17 cellular contexts compared by ENCODE assay signal in genomic region chr3:162390891-162391290, GRCh38.
A peak's percentile ranks its signal among the peaks of the same experiment; 100 is the strongest.
DNase-seq lines count a peak whose midpoint lies in the region; ATAC-seq, FAIRE-seq and TF ChIP-seq lines count a peak whose summit lies in the region.
"Had no signal": no experiment of that assay in that cellular context is flagged by ENCODE, and none has a peak within 500 bp of the region (broad histone marks: within the 10 kb centered on the region; RNA-seq: fewer than 3 reads in every experiment).

No MANE protein-coding gene starts in this region.

- peak; percentile 30 to 53 for DNase-seq in A549 (ENCODE audit: low read depth in 1 of 2, low spot score in 1 of 2)
- DNase-seq in HFFc6 = peak; percentile 85
- peak; percentile 35 for DNase-seq in amniotic stem cell (lab: John Stamatoyannopoulos, UW)
- peak; percentile 25 for DNase-seq in hepatic stellate cell (ENCODE audit: low spot score)
- no peak for DNase-seq in stimulated activated CD4-positive, alpha-beta T cell treated with anti-CD3 and anti-CD28 coated beads, Interleukin-4, amount 100 ng/mL, for 1 hour
- DNase-seq in retina = no peak
- no peak for DNase-seq in CD8-positive, alpha-beta memory T cell
- DNase-seq in UCSD-AML1 (lab: John Stamatoyannopoulos, UW; ENCODE audit: unreplicated experiment) = no peak
- DNase-seq: activated CD4-positive, alpha-beta T cell treated with anti-CD3 and anti-CD28 coated beads, Interleukin-2, amount 10 ng/mL, durations not matched to agents 7 days and 5 days; activated effector memory CD4-positive, alpha-beta T cell treated with Interleukin-2 at 50 U/mL for 16 hours; central memory CD4-positive, alpha-beta T cell; glutamatergic neuron; KG1; nephron progenitor cell; transverse colon had no signal

- CTCF ChIA-PET in A549 (lab: Yijun Ruan, JAX) = interaction anchor here (0.6 kb wide), 1 partner anchor 32 kb away, joined by 3 read pairs; no protein-coding TSS in a partner anchor
- CTCF ChIA-PET in CD8-positive, alpha-beta memory T cell (lab: Charles Lee) = no interaction called here

- H3K4me3 ChIP-seq in A549 = no peak overlapping the region
- H3K4me3 ChIP-seq in CD8-positive, alpha-beta memory T cell (ENCODE audit: low read length) = no peak overlapping the region
- H3K4me3 ChIP-seq: transverse colon had no signal

- TF ChIP-seq CTCF in A549 (IDR thresholded peaks at IDR 0.05) (no peak), HFFc6 (IDR thresholded peaks at IDR 0.05) (no peak)

- TF ChIP-seq EP300 in A549 (IDR thresholded peaks at IDR 0.05) = no peak

- TF ChIP-seq POLR2A in A549 (IDR thresholded peaks at IDR 0.05; ENCODE audit: low read length) = no peak

- TF ChIP-seq RAD21 in A549 (conservative IDR thresholded peaks at IDR 0.05 in 1 of 2, IDR thresholded peaks at IDR 0.05 in 1 of 2) = no peak

- H3K4me3 Mint-ChIP-seq in HFFc6 = peak overlapping the region; percentile 86
- no peak overlapping the region for H3K4me3 Mint-ChIP-seq in CD8-positive, alpha-beta memory T cell
- H3K4me3 Mint-ChIP-seq: activated CD4-positive, alpha-beta T cell treated with anti-CD3 and anti-CD28 coated beads, Interleukin-2, amount 10 ng/mL, durations not matched to agents 7 days and 5 days; nephron progenitor cell; T-helper 1 cell treated with Interleukin-12 subunit alpha and Interleukin-12 subunit beta and Interleukin-4 antibody, amounts not matched to agents 30 μg/mL and 1 μg/mL, for 36 hours had no signal

- H3K36me3 ChIP-seq in CD8-positive, alpha-beta memory T cell (ENCODE audit: insufficient read depth, low read length) = no peaks in the 10 kb centered on the region
- H3K36me3 ChIP-seq: transverse colon had no signal

- POLR2A ChIA-PET in A549 (lab: Yijun Ruan, JAX) = no interaction called here
- POLR2A ChIA-PET in CD8-positive, alpha-beta memory T cell (lab: Charles Lee) = no interaction called here

- no peaks in the 10 kb centered on the region for H3K9me3 Mint-ChIP-seq in HFFc6
- H3K9me3 Mint-ChIP-seq in CD8-positive, alpha-beta memory T cell = peaks cover 0 to 10% (median 5%) of the 10 kb centered on the region in 5 donors
- H3K9me3 Mint-ChIP-seq: activated CD4-positive, alpha-beta T cell treated with anti-CD3 and anti-CD28 coated beads, Interleukin-2, amount 10 ng/mL, durations not matched to agents 7 days and 5 days; T-helper 1 cell treated with Interleukin-12 subunit alpha and Interleukin-12 subunit beta and Interleukin-4 antibody, amounts not matched to agents 30 μg/mL and 1 μg/mL, for 36 hours had no signal

- H3K36me3 Mint-ChIP-seq in HFFc6 (ENCODE audit: low read depth) = peaks cover 10% of the 10 kb centered on the region
- no peaks in the 10 kb centered on the region for H3K36me3 Mint-ChIP-seq in CD8-positive, alpha-beta memory T cell

- peaks cover 35% of the 10 kb centered on the region for H3K4me1 Mint-ChIP-seq in HFFc6 (ENCODE audit: low read depth)
- no peaks in the 10 kb centered on the region for H3K4me1 Mint-ChIP-seq in CD8-positive, alpha-beta memory T cell
- H3K4me1 Mint-ChIP-seq: activated CD4-positive, alpha-beta T cell treated with anti-CD3 and anti-CD28 coated beads, Interleukin-2, amount 10 ng/mL, durations not matched to agents 7 days and 5 days; nephron progenitor cell had no signal

- no peaks in the 10 kb centered on the region for H3K9me3 ChIP-seq in A549
- H3K9me3 ChIP-seq in CD8-positive, alpha-beta memory T cell (ENCODE audit: low read length) = no peaks in the 10 kb centered on the region
- H3K9me3 ChIP-seq: transverse colon had no signal

- H3K4me2 ChIP-seq in A549 = peak overlapping the region; percentile 76

- 13% methylated on average over 3 of the region's 3 CpGs for WGBS in A549 (ENCODE audit: missing lambda C conversion rate)

- H3K4me1 ChIP-seq in A549 = peaks cover 24% of the 10 kb centered on the region
- no peaks in the 10 kb centered on the region for H3K4me1 ChIP-seq in CD8-positive, alpha-beta memory T cell (ENCODE audit: insufficient read depth, low read length)
- H3K4me1 ChIP-seq: transverse colon had no signal

- FAIRE-seq in A549 (lab: Jason Lieb, UNC) = peak; percentile 93

- no peaks in the 10 kb centered on the region for H3K27me3 ChIP-seq in CD8-positive, alpha-beta memory T cell (ENCODE audit: insufficient read depth, low read length, poor library complexity, severe bottlenecking)
- H3K27me3 ChIP-seq: transverse colon had no signal

- peak overlapping the region; percentile 38 to 59; a peak in 4 of 6 replicates for H3K27ac ChIP-seq in A549
- H3K27ac ChIP-seq in CD8-positive, alpha-beta memory T cell (ENCODE audit: low read depth, low read length) = no peak overlapping the region
- H3K27ac ChIP-seq: transverse colon had no signal

- peak; percentile 83 to 92 for ATAC-seq in A549
- ATAC-seq: left lobe of liver had no signal

- no peaks in the 10 kb centered on the region for H3K27me3 Mint-ChIP-seq in HFFc6 (ENCODE audit: insufficient read depth)
- H3K27me3 Mint-ChIP-seq in CD8-positive, alpha-beta memory T cell = no peaks in the 10 kb centered on the region
- H3K27me3 Mint-ChIP-seq: activated CD4-positive, alpha-beta T cell treated with anti-CD3 and anti-CD28 coated beads, Interleukin-2, amount 10 ng/mL, durations not matched to agents 7 days and 5 days had no signal

- peak overlapping the region; percentile 96 for H3K27ac Mint-ChIP-seq in HFFc6
- H3K27ac Mint-ChIP-seq in CD8-positive, alpha-beta memory T cell = no peak overlapping the region
- H3K27ac Mint-ChIP-seq: activated CD4-positive, alpha-beta T cell treated with anti-CD3 and anti-CD28 coated beads, Interleukin-2, amount 10 ng/mL, durations not matched to agents 7 days and 5 days; nephron progenitor cell; T-helper 1 cell treated with Interleukin-12 subunit alpha and Interleukin-12 subunit beta and Interleukin-4 antibody, amounts not matched to agents 30 μg/mL and 1 μg/mL, for 36 hours had no signal

TF ChIP-seq in A549, 52 proteins besides CTCF, POLR2A, EP300 and RAD21:
- no peak for TF ChIP-seq PHF8 (IDR thresholded peaks at IDR 0.05; ENCODE audit: borderline replicate concordance, low read depth)
- TF ChIP-seq FOSL2 (IDR thresholded peaks at IDR 0.05) = no peak
- TF ChIP-seq FOSL2 (CRISPR knock-in tag; IDR thresholded peaks at IDR 0.05) = peak; percentile 10; the same call in 1 of the 2 replicates
- TF ChIP-seq HDAC2 (IDR thresholded peaks at IDR 0.05) = no peak
- TF ChIP-seq USF2 (IDR thresholded peaks at IDR 0.05) = no peak

Comparison
In these comparisons a context has a peak if more than half of its experiments do, and no peak if none do; other contexts are left out.
1. DNase-seq: peak in A549 (2 of 2), HFFc6 (single experiment), amniotic stem cell (single experiment) and hepatic stellate cell (single experiment); none in stimulated activated CD4-positive, alpha-beta T cell treated with anti-CD3 and anti-CD28 coated beads, Interleukin-4, amount 100 ng/mL, for 1 hour (single experiment), retina (single experiment), CD8-positive, alpha-beta memory T cell (0 of 5) and UCSD-AML1 (single experiment).